ENCODE assay signal across 18 cellular contexts in the genomic region with DNA sequence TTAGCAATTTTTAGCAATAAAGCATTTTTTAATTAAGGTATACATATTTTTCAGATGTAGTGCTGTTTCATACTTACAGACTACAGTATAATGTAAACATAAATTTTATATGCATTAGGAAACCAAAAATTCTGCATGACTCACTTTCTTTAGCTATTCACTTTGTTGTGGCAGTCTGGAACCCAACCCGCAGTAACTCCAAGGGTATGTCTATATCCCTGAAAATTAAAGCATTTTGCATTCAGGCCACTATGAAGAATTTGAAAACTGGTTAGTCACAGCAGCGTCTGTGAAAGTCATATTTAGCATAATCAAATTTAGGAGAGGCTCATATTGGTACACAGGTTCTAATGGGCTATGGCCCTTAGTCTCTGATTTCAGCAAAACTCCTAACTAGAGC. TPM values are rescaled to one million over a fixed set of nuclear protein-coding genes. Genes with fewer than 3 reads are reported as not detected.
DNase-seq lines count a peak whose midpoint lies in the region; ATAC-seq and TF ChIP-seq lines count a peak whose summit lies in the region.
"Had no signal": no experiment of that assay in that cellular context is flagged by ENCODE, and none has a peak within 500 bp of the region (broad histone marks: within the 10 kb centered on the region; RNA-seq: fewer than 3 reads in every experiment).

No MANE protein-coding gene starts in this region.

- POLR2A ChIA-PET in IMR-90 (lab: Charles Lee; ENCODE audit: unreplicated experiment): no interaction called here
- POLR2A ChIA-PET in PC-3 (lab: Charles Lee; ENCODE audit: unreplicated experiment): no interaction called here

- H3K9me2 ChIP-seq in PC-3 (replicated peaks; ENCODE audit: low read length): no peaks in the 10 kb centered on the region

- peak; percentile 19 for DNase-seq in IMR-90
- DNase-seq in astrocyte of the spinal cord (ENCODE audit: low read depth, low spot score): peak; percentile 53
- no peak for DNase-seq in esophagus squamous epithelium (lab: John Stamatoyannopoulos, UW)
- no peak for DNase-seq in thyroid gland
- DNase-seq in NCI-H1436 treated with DMSO at 0.1 percent for 48 hours (lab: John Stamatoyannopoulos, UW): no peak
- no peak for DNase-seq in PC-3
- DNase-seq: ACHN, COR-L47, NCI-H1417 treated with DMSO at 0.1 percent for 48 hours, NCI-H2081, NCI-H748 treated with DMSO at 0.1 percent for 48 hours, OCI-M1, RPMI8226 had no signal

- no peak for TF ChIP-seq RAD21 in IMR-90 (IDR thresholded peaks at IDR 0.05; ENCODE audit: low read length)

- no peak overlapping the region for H4K5ac ChIP-seq in IMR-90 (ENCODE audit: low read depth, low read length)

- no peak overlapping the region for H2BK5ac ChIP-seq in IMR-90 (ENCODE audit: low read depth, low read length, poor library complexity, severe bottlenecking)

- H3K9me3 ChIP-seq in IMR-90 (ENCODE audit: control insufficient read depth, insufficient read depth, low read length): no peaks in the 10 kb centered on the region
- H3K9me3 ChIP-seq in esophagus squamous epithelium: peaks cover 0 to 8% (median 0%) of the 10 kb centered on the region in 3 donors
- H3K9me3 ChIP-seq in thyroid gland: no peaks in the 10 kb centered on the region
- no peaks in the 10 kb centered on the region for H3K9me3 ChIP-seq in PC-3 (ENCODE audit: low read length)
- H3K9me3 ChIP-seq: SJSA1 had no signal

- H3K4me2 ChIP-seq in IMR-90 (ENCODE audit: low read depth, low read length): no peak overlapping the region
- H3K4me2 ChIP-seq in PC-3 (ENCODE audit: low read length): no peak overlapping the region

- no peak overlapping the region for H2BK120ac ChIP-seq in IMR-90 (ENCODE audit: low read depth, low read length)

- CTCF ChIA-PET in IMR-90 (lab: Yijun Ruan, JAX) (no interaction called here), PC-3 (lab: Charles Lee) (no interaction called here)

- H3K27me3 ChIP-seq in IMR-90 (ENCODE audit: control insufficient read depth, insufficient read depth, low read length) (no peaks in the 10 kb centered on the region), esophagus squamous epithelium (no peaks in the 10 kb centered on the region), thyroid gland (no peaks in the 10 kb centered on the region), PC-3 (ENCODE audit: low read length) (no peaks in the 10 kb centered on the region)
- H3K27me3 ChIP-seq: SJSA1 had no signal

- H3K79me2 ChIP-seq in PC-3 (ENCODE audit: low read length): no peaks in the 10 kb centered on the region

- H2BK15ac ChIP-seq in IMR-90 (ENCODE audit: low read depth, low read length): no peak overlapping the region

- in situ Hi-C loops in IMR-90 (cut with MboI; ENCODE audit: low sequenced_read_pairs) (no loop called here), astrocyte of the spinal cord (cut with HindIII; ENCODE audit: low sequenced_read_pairs) (no loop called here)

- H3K56ac ChIP-seq in IMR-90 (ENCODE audit: extremely low read depth, insufficient read depth, low read length): no peak overlapping the region

- dilution Hi-C loops in IMR-90 (cut with HindIII; ENCODE audit: low sequenced_read_pairs, unreplicated experiment): no loop called here

- no peak overlapping the region for H3K9ac ChIP-seq in IMR-90 (ENCODE audit: low read depth, low read length)
- H3K9ac ChIP-seq in PC-3 (ENCODE audit: low read length): no peak overlapping the region

- no TSS peak for BruUV-seq in IMR-90 (replicated peaks; lab: Mats Ljungman, UMichigan)
- BruUV-seq in PC-3 (replicated peaks; lab: Mats Ljungman, UMichigan): no TSS peak

- H4K20me1 ChIP-seq in IMR-90 (ENCODE audit: insufficient read depth, low read length): no peaks in the 10 kb centered on the region
- H4K20me1 ChIP-seq in PC-3 (ENCODE audit: low read length): no peaks in the 10 kb centered on the region

- H3F3A ChIP-seq in PC-3 (ENCODE audit: low read length, unreplicated experiment): no peaks in the 10 kb centered on the region

- no peak overlapping the region for H4K8ac ChIP-seq in IMR-90 (ENCODE audit: low read depth in 2 of 2, low read length in 2 of 2)

- ATAC-seq in IMR-90 (ENCODE audit: low read depth): peak; percentile 36
- no peak for ATAC-seq in HG03139 (IDR thresholded peaks at IDR 0.05; ENCODE audit: unreplicated experiment)
- no peak for ATAC-seq in PC-3
- ATAC-seq: K562 had no signal

- TF ChIP-seq POLR2A in IMR-90 (IDR thresholded peaks at IDR 0.05; ENCODE audit: low read depth, low read length) (no peak), esophagus squamous epithelium (IDR thresholded peaks at IDR 0.05) (no peak), thyroid gland (IDR thresholded peaks at IDR 0.05) (no peak)

- TF ChIP-seq CTCF in IMR-90 (conservative IDR thresholded peaks at IDR 0.05; ENCODE audit: low read depth, low read length): no peak
- TF ChIP-seq CTCF in astrocyte of the spinal cord (IDR thresholded peaks at IDR 0.05; ENCODE audit: low read depth, low read length): no peak
- TF ChIP-seq CTCF in esophagus squamous epithelium (IDR thresholded peaks at IDR 0.05): no peak
- TF ChIP-seq CTCF in thyroid gland (IDR thresholded peaks at IDR 0.05): no peak
- no peak for TF ChIP-seq CTCF in PC-3 (conservative IDR thresholded peaks at IDR 0.05; ENCODE audit: low read depth, low read length)

- no peak overlapping the region for H2AFZ ChIP-seq in IMR-90 (replicated peaks; ENCODE audit: low read length, poor library complexity)
- no peak overlapping the region for H2AFZ ChIP-seq in PC-3 (ENCODE audit: low read length)

- H3K27ac ChIP-seq in IMR-90 (ENCODE audit: insufficient read depth, low read length) (no peak overlapping the region), esophagus squamous epithelium (peak overlapping the region in 3 of 4 donors; percentile 40 to 61 (median 43)), thyroid gland (peak overlapping the region; percentile 67 to 77 (median 71)), PC-3 (ENCODE audit: low read length) (no peak overlapping the region)
- H3K27ac ChIP-seq: SJSA1 had no signal

- H3K4me1 ChIP-seq in IMR-90 (ENCODE audit: control insufficient read depth, insufficient read depth, low read length) (no peaks in the 10 kb centered on the region; the same call in 1 of the 2 replicates), esophagus squamous epithelium (peaks cover 7 to 62% (median 12%) of the 10 kb centered on the region in 3 donors), thyroid gland (peaks cover 22 to 32% of the 10 kb centered on the region in 2 donors), PC-3 (ENCODE audit: insufficient read depth, low read length) (no peaks in the 10 kb centered on the region)
- H3K4me1 ChIP-seq: SJSA1 had no signal

- no peaks in the 10 kb centered on the region for H3K36me3 ChIP-seq in IMR-90 (ENCODE audit: control insufficient read depth, insufficient read depth, low read length)
- no peaks in the 10 kb centered on the region for H3K36me3 ChIP-seq in esophagus squamous epithelium
- H3K36me3 ChIP-seq in thyroid gland: no peaks in the 10 kb centered on the region
- H3K36me3 ChIP-seq in PC-3 (ENCODE audit: low read depth, low read length): no peaks in the 10 kb centered on the region
- H3K36me3 ChIP-seq: SJSA1 had no signal

- H3K4me3 ChIP-seq in IMR-90 (ENCODE audit: insufficient read depth, low read depth, low read length): no peak overlapping the region
- H3K4me3 ChIP-seq in astrocyte of the spinal cord (ENCODE audit: low read depth, low read length): no peak overlapping the region
- no peak overlapping the region for H3K4me3 ChIP-seq in esophagus squamous epithelium
- H3K4me3 ChIP-seq in thyroid gland (replicated peaks in 1 of 3): no peak overlapping the region
- no peak overlapping the region for H3K4me3 ChIP-seq in PC-3 (ENCODE audit: low read length)
- H3K4me3 ChIP-seq: K562, SJSA1 had no signal

- intact Hi-C loops in IMR-90 (cut with micrococcal nuclease): no loop called here
- intact Hi-C loops in esophagus squamous epithelium (cut with DNase I): no loop called here
- intact Hi-C loops in thyroid gland (cut with DNase I): no loop called here
- intact Hi-C loops in PC-3 (cut with micrococcal nuclease): no loop called here

- H4K91ac ChIP-seq in IMR-90 (ENCODE audit: insufficient read depth, low read depth, low read length): no peak overlapping the region

- H3K4ac ChIP-seq in IMR-90 (ENCODE audit: low read depth, low read length): no peak overlapping the region

- no peak overlapping the region for H2BK20ac ChIP-seq in IMR-90 (ENCODE audit: low read depth, low read length)

- WGBS in IMR-90 (ENCODE audit: extremely low coverage in 2 of 2, insufficient read length in 1 of 2), 2 experiments: 40% methylated on average over 1 of the region's 2 CpGs; no CpG with 5 or more reads in 1 of the 2 experiments
- WGBS in esophagus squamous epithelium, 2 donors: 39 to 62% methylated on average over 2 of the region's 2 CpGs
- 90 to 93% methylated on average over 2 of the region's 2 CpGs for WGBS in thyroid gland, 2 donors

- H3K9me1 ChIP-seq in IMR-90 (ENCODE audit: insufficient read depth, low read length): no peaks in the 10 kb centered on the region

- H3K23ac ChIP-seq in IMR-90 (ENCODE audit: low read depth, low read length): no peak overlapping the region

- H3K18ac ChIP-seq in IMR-90 (ENCODE audit: low read depth, low read length): no peak overlapping the region

- H3K14ac ChIP-seq in IMR-90 (replicated peaks; ENCODE audit: low read depth, low read length): no peak overlapping the region

- no peak overlapping the region for H2AK9ac ChIP-seq in IMR-90 (replicated peaks; ENCODE audit: low read depth, low read length, poor library complexity)

- no peaks in the 10 kb centered on the region for H3K79me1 ChIP-seq in IMR-90 (ENCODE audit: low read depth in 1 of 2, low read length in 2 of 2)

- no peak overlapping the region for H2AK5ac ChIP-seq in IMR-90 (ENCODE audit: low read depth, low read length)

TF ChIP-seq in IMR-90, 13 proteins besides CTCF, POLR2A, EP300 and RAD21 (continues in another document):
- TF ChIP-seq SMC3 (IDR thresholded peaks at IDR 0.05; ENCODE audit: low read depth, low read length) (no peak), RFX5 (IDR thresholded peaks at IDR 0.05; ENCODE audit: low read depth, low read length) (no peak), CEBPB (IDR thresholded peaks at IDR 0.05; ENCODE audit: low read depth, low read length) (no peak)
- TF ChIP-seq, protein P1, sequence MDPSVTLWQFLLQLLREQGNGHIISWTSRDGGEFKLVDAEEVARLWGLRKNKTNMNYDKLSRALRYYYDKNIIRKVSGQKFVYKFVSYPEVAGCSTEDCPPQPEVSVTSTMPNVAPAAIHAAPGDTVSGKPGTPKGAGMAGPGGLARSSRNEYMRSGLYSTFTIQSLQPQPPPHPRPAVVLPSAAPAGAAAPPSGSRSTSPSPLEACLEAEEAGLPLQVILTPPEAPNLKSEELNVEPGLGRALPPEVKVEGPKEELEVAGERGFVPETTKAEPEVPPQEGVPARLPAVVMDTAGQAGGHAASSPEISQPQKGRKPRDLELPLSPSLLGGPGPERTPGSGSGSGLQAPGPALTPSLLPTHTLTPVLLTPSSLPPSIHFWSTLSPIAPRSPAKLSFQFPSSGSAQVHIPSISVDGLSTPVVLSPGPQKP (IDR thresholded peaks at IDR 0.05; ENCODE audit: borderline replicate concordance, low read depth, low read length): no peak

RNA-seq across cellular contexts. Expression of a gene that starts 46.8 kb away (rescaled TPM):
- total RNA-seq in IMR-90 (2012; rRNA removed) (not detected in 2 replicates), esophagus squamous epithelium (10 to 100 TPM in 3 of 4 donors, 1 to 10 TPM in 1; 6.0 to 25.9 (median 14.0) TPM), thyroid gland (10 to 100 TPM; 13.3 to 45.1 (median 28.5) TPM), PC-3 (2014; rRNA removed) (not detected in 2 replicates)
- polyA plus RNA-seq in IMR-90 (2012; rRNA removed): not detected in 2 replicates
- not detected in 2 replicates for polyA plus RNA-seq in IMR-90 (2012; cell fraction: cytosol; rRNA removed)
- not detected in 2 replicates for polyA plus RNA-seq in IMR-90 (2012; cell fraction: nucleus; rRNA removed; ENCODE audit: low replicate concordance)
- total RNA-seq: Daoy, K562, NCI-H460, SJSA1 had no signal
- polyA plus RNA-seq: K562 had no signal

Comparison
In these comparisons a context has a peak if more than half of its experiments do, and no peak if none do; other contexts are left out.
1. DNase-seq: peak in IMR-90 (single experiment) and astrocyte of the spinal cord (single experiment); none in esophagus squamous epithelium (single experiment), thyroid gland (0 of 2), NCI-H1436 treated with DMSO at 0.1 percent for 48 hours (single experiment) and PC-3 (single experiment).
2. H3K27ac ChIP-seq: peak in esophagus squamous epithelium (3 of 4) and thyroid gland (3 of 3); none in IMR-90 (single experiment) and PC-3 (single experiment).